ENCODE assay signal across 9 cellular contexts in genomic region chr9:93207326-93207814, GRCh38. TPM values are rescaled to one million over a fixed set of nuclear protein-coding genes. Genes with fewer than 3 reads are reported as not detected.
DNase-seq lines count a peak whose midpoint lies in the region; ATAC-seq and TF ChIP-seq lines count a peak whose summit lies in the region.
"Had no signal": no experiment of that assay in that cellular context is flagged by ENCODE, and none has a peak within 500 bp of the region (broad histone marks: within the 10 kb centered on the region; RNA-seq: fewer than 3 reads in every experiment).

No MANE protein-coding gene starts in this region.

- H3K4me3 ChIP-seq in ovary: no peak overlapping the region

- no peak overlapping the region for H3K27ac Mint-ChIP-seq in activated CD4-positive, alpha-beta memory T cell treated with anti-CD3 and anti-CD28 coated beads, Interleukin-2, amount 10 ng/mL, durations not matched to agents 7 days and 5 days
- H3K27ac Mint-ChIP-seq: activated naive CD8-positive, alpha-beta T cell had no signal

- H3K4me3 Mint-ChIP-seq in activated CD4-positive, alpha-beta memory T cell treated with anti-CD3 and anti-CD28 coated beads, Interleukin-2, amount 10 ng/mL, durations not matched to agents 7 days and 5 days: no peak overlapping the region
- H3K4me3 Mint-ChIP-seq: activated naive CD8-positive, alpha-beta T cell had no signal

- intact Hi-C loops in ovary (cut with DNase I): no loop called here

- CTCF ChIA-PET in activated CD4-positive, alpha-beta memory T cell treated with anti-CD3 and anti-CD28 coated beads, Interleukin-2, amount 10 ng/mL, durations not matched to agents 7 days and 5 days (lab: Charles Lee): no interaction called here

- H3K27me3 ChIP-seq in ovary: no peaks in the 10 kb centered on the region

- no peak overlapping the region for H3K27ac ChIP-seq in ovary

- H3K36me3 Mint-ChIP-seq in activated CD4-positive, alpha-beta memory T cell treated with anti-CD3 and anti-CD28 coated beads, Interleukin-2, amount 10 ng/mL, durations not matched to agents 7 days and 5 days (ENCODE audit: low read depth): no peaks in the 10 kb centered on the region
- H3K36me3 Mint-ChIP-seq: activated naive CD8-positive, alpha-beta T cell had no signal

- TF ChIP-seq EP300 in ovary (IDR thresholded peaks at IDR 0.05): no peak

- no peak for TF ChIP-seq CTCF in ovary (IDR thresholded peaks at IDR 0.05)

- TF ChIP-seq POLR2A in ovary (IDR thresholded peaks at IDR 0.05): no peak

- POLR2A ChIA-PET in activated CD4-positive, alpha-beta memory T cell treated with anti-CD3 and anti-CD28 coated beads, Interleukin-2, amount 10 ng/mL, durations not matched to agents 7 days and 5 days (lab: Charles Lee): no interaction called here

- WGBS in ovary, 3 donors: 5 to 9% (median 6%) methylated on average over 9 of the region's 9 CpGs

- H3K9me3 ChIP-seq in ovary: no peaks in the 10 kb centered on the region

- peak; percentile 71 for DNase-seq in DMS153 (lab: John Stamatoyannopoulos, UW)
- DNase-seq in NCI-H446 treated with DMSO at 0.1 percent for 48 hours (lab: John Stamatoyannopoulos, UW): peak; percentile 41
- peak; percentile 76 for DNase-seq in fibroblast of gingiva (ENCODE audit: low read depth)
- DNase-seq in ovary: peak; percentile 38 to 64 (median 54)
- DNase-seq in activated CD4-positive, alpha-beta memory T cell treated with anti-CD3 and anti-CD28 coated beads, Interleukin-2, amount 10 ng/mL, durations not matched to agents 7 days and 5 days: no peak
- no peak for DNase-seq in activated effector memory CD4-positive, alpha-beta T cell treated with anti-CD3 and anti-CD28 coated beads, Interleukin-2, amount 50 U/mL, for 16 hours
- DNase-seq in 8988T: no peak

- no peaks in the 10 kb centered on the region for H3K36me3 ChIP-seq in ovary

- ATAC-seq in GM21423 (IDR thresholded peaks at IDR 0.05; ENCODE audit: unreplicated experiment): no peak

- H3K4me1 Mint-ChIP-seq in activated CD4-positive, alpha-beta memory T cell treated with anti-CD3 and anti-CD28 coated beads, Interleukin-2, amount 10 ng/mL, durations not matched to agents 7 days and 5 days: peaks cover 5% of the 10 kb centered on the region

- peaks cover 7% of the 10 kb centered on the region for H3K9me3 Mint-ChIP-seq in activated CD4-positive, alpha-beta memory T cell treated with anti-CD3 and anti-CD28 coated beads, Interleukin-2, amount 10 ng/mL, durations not matched to agents 7 days and 5 days

- no peaks in the 10 kb centered on the region for H3K27me3 Mint-ChIP-seq in activated CD4-positive, alpha-beta memory T cell treated with anti-CD3 and anti-CD28 coated beads, Interleukin-2, amount 10 ng/mL, durations not matched to agents 7 days and 5 days
- H3K27me3 Mint-ChIP-seq: activated naive CD8-positive, alpha-beta T cell had no signal

- H3K4me1 ChIP-seq in ovary (ENCODE audit: insufficient read depth): peaks cover 5% of the 10 kb centered on the region

RNA-seq across cellular contexts. Expression of gene WNK2, which starts 23.4 kb away (rescaled TPM):
- total RNA-seq in ovary: 10 to 100 TPM in 3 of 7 donors, 1 to 10 TPM in 4; 1.5 to 24.7 (median 7.1) TPM
- 1 to 10 TPM in 1 of 2 donors, under 1 TPM in 1; 0.53 to 1.0 TPM for polyA plus RNA-seq in ovary
- under 1 TPM in 1 of 2 experiments, not detected in 1; 0.05 TPM for total RNA-seq in activated CD4-positive, alpha-beta memory T cell treated with anti-CD3 and anti-CD28 coated beads, Interleukin-2, amount 10 ng/mL, durations not matched to agents 7 days and 5 days

Comparison
In these comparisons a context has a peak if more than half of its experiments do, and no peak if none do; other contexts are left out.
1. DNase-seq: peak in DMS153 (single experiment), NCI-H446 treated with DMSO at 0.1 percent for 48 hours (single experiment), fibroblast of gingiva (single experiment) and ovary (5 of 5); none in activated CD4-positive, alpha-beta memory T cell treated with anti-CD3 and anti-CD28 coated beads, Interleukin-2, amount 10 ng/mL, durations not matched to agents 7 days and 5 days (single experiment), activated effector memory CD4-positive, alpha-beta T cell treated with anti-CD3 and anti-CD28 coated beads, Interleukin-2, amount 50 U/mL, for 16 hours (single experiment) and 8988T (single experiment).